ENCODE assay signal across 9 cellular contexts in genomic region chr10:99733366-99733765, GRCh38. TPM values are rescaled to one million over a fixed set of nuclear protein-coding genes. Genes with fewer than 3 reads are reported as not detected.
DNase-seq lines count a peak whose midpoint lies in the region; ATAC-seq and TF ChIP-seq lines count a peak whose summit lies in the region.
"Had no signal": no experiment of that assay in that cellular context is flagged by ENCODE, and none has a peak within 500 bp of the region (broad histone marks: within the 10 kb centered on the region; RNA-seq: fewer than 3 reads in every experiment).

No MANE protein-coding gene starts in this region.

- no peaks in the 10 kb centered on the region for H3K36me3 ChIP-seq in thoracic aorta

- POLR2A ChIA-PET in RWPE1 (lab: Yijun Ruan, JAX; ENCODE audit: low non-redundant PET): no interaction called here

- no peaks in the 10 kb centered on the region for H3K27me3 Mint-ChIP-seq in activated naive CD4-positive, alpha-beta T cell treated with anti-CD3 and anti-CD28 coated beads, Interleukin-2, amount 50 U/mL, for 24 hours

- peaks cover 18% of the 10 kb centered on the region for H3K36me3 Mint-ChIP-seq in activated naive CD4-positive, alpha-beta T cell treated with anti-CD3 and anti-CD28 coated beads, Interleukin-2, amount 50 U/mL, for 24 hours

- no peaks in the 10 kb centered on the region for H3K27me3 ChIP-seq in thoracic aorta (replicated peaks; ENCODE audit: insufficient read depth)
- H3K27me3 ChIP-seq: transverse colon had no signal

- H3K4me1 ChIP-seq in thoracic aorta (ENCODE audit: control insufficient read depth in 1 of 2, low read depth in 2 of 2): peaks cover 22 to 25% of the 10 kb centered on the region in 2 donors

- peaks cover 42% of the 10 kb centered on the region for H3K4me1 Mint-ChIP-seq in activated naive CD4-positive, alpha-beta T cell treated with anti-CD3 and anti-CD28 coated beads, Interleukin-2, amount 50 U/mL, for 24 hours

- no peaks in the 10 kb centered on the region for H3K9me3 ChIP-seq in thoracic aorta
- H3K9me3 ChIP-seq: transverse colon had no signal

- TF ChIP-seq CTCF in RWPE1 (conservative IDR thresholded peaks at IDR 0.05; ENCODE audit: low read depth): no peak
- TF ChIP-seq CTCF in fibroblast of mammary gland (conservative IDR thresholded peaks at IDR 0.05; ENCODE audit: control insufficient read depth, insufficient read depth, low read depth, low read length): no peak
- no peak for TF ChIP-seq CTCF in thoracic aorta (IDR thresholded peaks at IDR 0.05)

- H3K27ac Mint-ChIP-seq in activated naive CD4-positive, alpha-beta T cell treated with anti-CD3 and anti-CD28 coated beads, Interleukin-2, amount 50 U/mL, for 24 hours: peak overlapping the region; percentile 68

- H3K4me3 ChIP-seq in fibroblast of mammary gland (ENCODE audit: control insufficient read depth, low read depth, low read length) (peak overlapping the region; percentile 99), thoracic aorta (peak overlapping the region; percentile 98)

- H3K27ac ChIP-seq in RWPE1 (peak overlapping the region; percentile 96), thoracic aorta (no peak overlapping the region)

- no peak for ATAC-seq in thoracic aorta (ENCODE audit: insufficient number of reproducible peaks, low FRiP score, low read depth)
- ATAC-seq in HG03520 (IDR thresholded peaks at IDR 0.05; ENCODE audit: unreplicated experiment): no peak

- no peaks in the 10 kb centered on the region for H3K9me3 Mint-ChIP-seq in activated naive CD4-positive, alpha-beta T cell treated with anti-CD3 and anti-CD28 coated beads, Interleukin-2, amount 50 U/mL, for 24 hours

- peak overlapping the region; percentile 80 for H3K4me3 Mint-ChIP-seq in activated naive CD4-positive, alpha-beta T cell treated with anti-CD3 and anti-CD28 coated beads, Interleukin-2, amount 50 U/mL, for 24 hours

- no peak for DNase-seq in activated naive CD4-positive, alpha-beta T cell (lab: John Stamatoyannopoulos, UW)
- no peak for DNase-seq in RWPE1 (ENCODE audit: low spot score)
- DNase-seq in fibroblast of mammary gland (ENCODE audit: low read depth): peak; percentile 64
- DNase-seq in thoracic aorta (ENCODE audit: low spot score): no peak
- no peak for DNase-seq in RPMI8226
- no peak for DNase-seq in NCI-H1105 (lab: John Stamatoyannopoulos, UW)
- DNase-seq: transverse colon had no signal

- CTCF ChIA-PET in RWPE1 (lab: Yijun Ruan, JAX): interaction anchor here (0.6 to 1.6 kb wide), 3 partner anchors 9 to 67 kb away, joined by 3 to 17 read pairs (median 5); no protein-coding TSS in a partner anchor

RNA-seq across cellular contexts. Expression of gene CUTC, which starts 1.3 kb away (rescaled TPM):
- total RNA-seq in thoracic aorta: 10 to 100 TPM; 13.8 to 16.7 TPM

RNA-seq across cellular contexts. Expression of gene COX15, which starts 1.4 kb away (rescaled TPM):
- total RNA-seq in thoracic aorta: 10 to 100 TPM; 12.5 to 19.8 TPM

RNA-seq across cellular contexts. Expression of gene ABCC2, which starts 49.1 kb away (rescaled TPM):
- total RNA-seq in thoracic aorta: 1 to 10 TPM in 1 of 2 donors, under 1 TPM in 1; 0.71 to 1.2 TPM
